Comparison of ENCODE assay signal across 2 cellular contexts in genomic region chr4:138267835-138268234, GRCh38.
A peak's percentile ranks its signal among the peaks of the same experiment; 100 is the strongest.
TF ChIP-seq lines count a peak whose summit lies in the region.

No MANE protein-coding gene starts in this region.

TF ChIP-seq in IMR-90, 13 proteins besides CTCF, POLR2A, EP300 and RAD21:
- TF ChIP-seq CEBPB (IDR thresholded peaks at IDR 0.05; ENCODE audit: low read depth, low read length) (no peak), MXI1 (IDR thresholded peaks at IDR 0.05; ENCODE audit: borderline replicate concordance, low read depth, low read length) (no peak), CHD1 (IDR thresholded peaks at IDR 0.05; ENCODE audit: low read depth, low read length) (no peak), MAZ (IDR thresholded peaks at IDR 0.05; ENCODE audit: borderline replicate concordance, low read depth, low read length) (no peak), FOS (IDR thresholded peaks at IDR 0.05; ENCODE audit: low read depth, low read length) (no peak), SMC3 (IDR thresholded peaks at IDR 0.05; ENCODE audit: low read depth, low read length) (no peak), NFE2L2 (IDR thresholded peaks at IDR 0.05; ENCODE audit: low read depth, low read length) (no peak), BHLHE40 (IDR thresholded peaks at IDR 0.05; ENCODE audit: low read depth, low read length) (no peak)
- TF ChIP-seq, protein P1, sequence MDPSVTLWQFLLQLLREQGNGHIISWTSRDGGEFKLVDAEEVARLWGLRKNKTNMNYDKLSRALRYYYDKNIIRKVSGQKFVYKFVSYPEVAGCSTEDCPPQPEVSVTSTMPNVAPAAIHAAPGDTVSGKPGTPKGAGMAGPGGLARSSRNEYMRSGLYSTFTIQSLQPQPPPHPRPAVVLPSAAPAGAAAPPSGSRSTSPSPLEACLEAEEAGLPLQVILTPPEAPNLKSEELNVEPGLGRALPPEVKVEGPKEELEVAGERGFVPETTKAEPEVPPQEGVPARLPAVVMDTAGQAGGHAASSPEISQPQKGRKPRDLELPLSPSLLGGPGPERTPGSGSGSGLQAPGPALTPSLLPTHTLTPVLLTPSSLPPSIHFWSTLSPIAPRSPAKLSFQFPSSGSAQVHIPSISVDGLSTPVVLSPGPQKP (IDR thresholded peaks at IDR 0.05; ENCODE audit: borderline replicate concordance, low read depth, low read length) = no peak
TF ChIP-seq in IMR-90: peak in this region for 0.

TF ChIP-seq in K562, 482 proteins besides CTCF, POLR2A, EP300 and RAD21:
- TF ChIP-seq CEBPG (CRISPR knock-in tag; IDR thresholded peaks at IDR 0.05) = no peak
- TF ChIP-seq CEBPG (tag; conservative IDR thresholded peaks at IDR 0.05 in 1 of 2, IDR thresholded peaks at IDR 0.05 in 1 of 2) = peak in 1 of 2 experiments; percentile 65; a peak in 2 of 4 replicates
- TF ChIP-seq CHD4 (IDR thresholded peaks at IDR 0.05; ENCODE audit: insufficient read depth, insufficient replicate concordance, low read depth, low read length, poor library complexity, severe bottlenecking) = no peak
- TF ChIP-seq CEBPB (tag; IDR thresholded peaks at IDR 0.05) = peak; percentile 74
- peak; percentile 84 for TF ChIP-seq ZNF239 (CRISPR knock-in tag; IDR thresholded peaks at IDR 0.05)
- no peak for TF ChIP-seq ZSCAN29 (IDR thresholded peaks at IDR 0.05)
